Comparison of ENCODE assay signal across 8 cellular contexts in genomic region chr11:12377824-12378593, GRCh38. TPM values are rescaled to one million over a fixed set of nuclear protein-coding genes. Genes with fewer than 3 reads are reported as not detected.
A peak's percentile ranks its signal among the peaks of the same experiment; 100 is the strongest.
DNase-seq lines count a peak whose midpoint lies in the region; ATAC-seq and TF ChIP-seq lines count a peak whose summit lies in the region.

No MANE protein-coding gene starts in this region.

- peak overlapping the region; percentile 7 for H2BK5ac ChIP-seq in neuronal stem cell (ENCODE audit: low read length)

- H2AFZ ChIP-seq in neuronal stem cell (ENCODE audit: low read length), result peak overlapping the region; percentile 84

- H3K18ac ChIP-seq in neuronal stem cell (ENCODE audit: low read length), result peak overlapping the region; percentile 97

- no peak overlapping the region for H4K8ac ChIP-seq in neuronal stem cell (ENCODE audit: low read depth, low read length)

- peak overlapping the region; percentile 89 for H3K9ac ChIP-seq in neuronal stem cell (ENCODE audit: low read depth, low read length, poor library complexity)

- peak overlapping the region; percentile 59 for H3K14ac ChIP-seq in neuronal stem cell (ENCODE audit: low read length)

- peak overlapping the region; percentile 75 for H3K4me2 ChIP-seq in neuronal stem cell (ENCODE audit: insufficient read depth, low read length, poor library complexity, severe bottlenecking)

- peak overlapping the region; percentile 37 for H3K23ac ChIP-seq in neuronal stem cell (ENCODE audit: low read depth, low read length, poor library complexity)

- H2BK12ac ChIP-seq in neuronal stem cell (ENCODE audit: low read length), result no peak overlapping the region

- POLR2A ChIA-PET in CD8-positive, alpha-beta memory T cell (lab: Charles Lee), result interaction anchor here (1.8 kb wide), 1 partner anchor 12 kb away, joined by 8 read pairs; no protein-coding TSS in a partner anchor

- H3K4me3 ChIP-seq in CD8-positive, alpha-beta memory T cell (ENCODE audit: low read length), result peak overlapping the region; percentile 41
- H3K4me3 ChIP-seq in MG63 (peak overlapping the region; percentile 66), neuronal stem cell (ENCODE audit: low read length in 2 of 2) (peak overlapping the region; percentile 45 to 90)

- H3K9me3 Mint-ChIP-seq in CD8-positive, alpha-beta memory T cell, result peaks cover 0 to 9% (median 0%) of the 10 kb centered on the region in 5 donors
- no peaks in the 10 kb centered on the region for H3K9me3 Mint-ChIP-seq in activated naive CD8-positive, alpha-beta T cell treated with anti-CD3 and anti-CD28 coated beads, Interleukin-2, amount 50 U/mL, for 24 hours

- no peak overlapping the region for H2BK120ac ChIP-seq in neuronal stem cell (ENCODE audit: low read depth, low read length)

- no peaks in the 10 kb centered on the region for H3K9me3 ChIP-seq in CD8-positive, alpha-beta memory T cell (ENCODE audit: low read length)
- no peaks in the 10 kb centered on the region for H3K9me3 ChIP-seq in MG63
- H3K9me3 ChIP-seq in neuronal stem cell (replicated peaks in 1 of 2; ENCODE audit: control insufficient read depth in 2 of 2, insufficient read depth in 1 of 2, low read depth in 1 of 2, low read length in 2 of 2), result peaks cover 0 to 10% of the 10 kb centered on the region in 2 donors

- CTCF ChIA-PET in CD8-positive, alpha-beta memory T cell (lab: Charles Lee), result interaction anchor here (1.5 kb wide), 1 partner anchor 20 kb away, joined by 4 read pairs; no protein-coding TSS in a partner anchor

- no peak for TF ChIP-seq CTCF in GM20000 (IDR thresholded peaks at IDR 0.05; ENCODE audit: extremely low read depth, missing control alignments)

- ATAC-seq in activated naive CD8-positive, alpha-beta T cell treated with anti-CD3 and anti-CD28 coated beads, Interleukin-2, amount 50 U/mL, for 24 hours, result peak; percentile 24
- ATAC-seq in HG03135 (IDR thresholded peaks at IDR 0.05; ENCODE audit: unreplicated experiment), result no peak

- H3K36me3 Mint-ChIP-seq in CD8-positive, alpha-beta memory T cell, result peaks cover 0 to 5% (median 0%) of the 10 kb centered on the region in 3 donors
- H3K36me3 Mint-ChIP-seq in activated naive CD8-positive, alpha-beta T cell treated with anti-CD3 and anti-CD28 coated beads, Interleukin-2, amount 50 U/mL, for 24 hours (ENCODE audit: low read depth), result no peaks in the 10 kb centered on the region

- DNase-seq in CD8-positive, alpha-beta memory T cell, result no peak
- DNase-seq in MG63, result peak; percentile 94
- DNase-seq in activated naive CD8-positive, alpha-beta T cell treated with anti-CD3 and anti-CD28 coated beads, Interleukin-2, amount 50 U/mL, for 24 hours, result no peak
- peak; percentile 86 for DNase-seq in glomerular visceral epithelial cell (ENCODE audit: extremely low spot score)
- peak; percentile 58 for DNase-seq in neuronal stem cell (ENCODE audit: low spot score)
- no peak for DNase-seq in DMS79 (lab: John Stamatoyannopoulos, UW)
- DNase-seq in GM20000 (ENCODE audit: low spot score), result no peak

- peak overlapping the region; percentile 44 for H2AK5ac ChIP-seq in neuronal stem cell (ENCODE audit: low read depth, low read length)

- peak overlapping the region; percentile 77 to 88 (median 84) for H3K4me3 Mint-ChIP-seq in CD8-positive, alpha-beta memory T cell
- peak overlapping the region; percentile 59 for H3K4me3 Mint-ChIP-seq in activated naive CD8-positive, alpha-beta T cell treated with anti-CD3 and anti-CD28 coated beads, Interleukin-2, amount 50 U/mL, for 24 hours

- no peaks in the 10 kb centered on the region for H3K27me3 ChIP-seq in CD8-positive, alpha-beta memory T cell (ENCODE audit: insufficient read depth, low read length, poor library complexity, severe bottlenecking)
- H3K27me3 ChIP-seq in MG63 (no peaks in the 10 kb centered on the region), neuronal stem cell (ENCODE audit: control insufficient read depth in 3 of 3, insufficient read depth in 3 of 3, low read depth in 1 of 3, low read length in 3 of 3) (peaks cover 0 to 43% (median 0%) of the 10 kb centered on the region in 3 experiments)

- H3K36me3 ChIP-seq in CD8-positive, alpha-beta memory T cell (ENCODE audit: insufficient read depth, low read length), result no peaks in the 10 kb centered on the region
- H3K36me3 ChIP-seq in MG63 (peaks cover 33% of the 10 kb centered on the region), neuronal stem cell (replicated peaks in 1 of 2; ENCODE audit: control insufficient read depth in 2 of 2, insufficient read depth in 2 of 2, low read length in 2 of 2) (no peaks in the 10 kb centered on the region)

- WGBS in neuronal stem cell (ENCODE audit: extremely low coverage in 2 of 2, insufficient read length in 2 of 2, insufficient replicate concordance in 1 of 2), 2 donors, result no CpG with 5 or more reads among the region's 76 CpGs

- no peak overlapping the region for H3K4ac ChIP-seq in neuronal stem cell (ENCODE audit: low read length)

- peak overlapping the region in 6 of 8 donors; percentile 39 to 89 (median 75) for H3K27ac Mint-ChIP-seq in CD8-positive, alpha-beta memory T cell
- no peak overlapping the region for H3K27ac Mint-ChIP-seq in activated naive CD8-positive, alpha-beta T cell treated with anti-CD3 and anti-CD28 coated beads, Interleukin-2, amount 50 U/mL, for 24 hours

- peak overlapping the region; percentile 76 for H2BK15ac ChIP-seq in neuronal stem cell (ENCODE audit: low read length)

- no peak overlapping the region for H4K91ac ChIP-seq in neuronal stem cell (ENCODE audit: low read depth, low read length, poor library complexity)

- H3K27me3 Mint-ChIP-seq in CD8-positive, alpha-beta memory T cell, result peaks cover 22 to 45% of the 10 kb centered on the region in 2 donors
- H3K27me3 Mint-ChIP-seq in activated naive CD8-positive, alpha-beta T cell treated with anti-CD3 and anti-CD28 coated beads, Interleukin-2, amount 50 U/mL, for 24 hours, result peaks cover 28% of the 10 kb centered on the region

- H3K4me1 ChIP-seq in CD8-positive, alpha-beta memory T cell (ENCODE audit: insufficient read depth, low read length), result no peaks in the 10 kb centered on the region
- peaks cover 0 to 9% of the 10 kb centered on the region in 2 donors for H3K4me1 ChIP-seq in neuronal stem cell (ENCODE audit: control insufficient read depth in 2 of 2, insufficient read depth in 1 of 2, low read depth in 1 of 2, low read length in 2 of 2)

- H3K27ac ChIP-seq in CD8-positive, alpha-beta memory T cell (ENCODE audit: low read depth, low read length), result no peak overlapping the region
- H3K27ac ChIP-seq in neuronal stem cell (replicated peaks; ENCODE audit: low read length), result peak overlapping the region; percentile 94

- H3K79me1 ChIP-seq in neuronal stem cell (ENCODE audit: low read depth, low read length), result no peaks in the 10 kb centered on the region

- peaks cover 14 to 19% (median 17%) of the 10 kb centered on the region in 3 donors for H3K4me1 Mint-ChIP-seq in CD8-positive, alpha-beta memory T cell
- peaks cover 6% of the 10 kb centered on the region for H3K4me1 Mint-ChIP-seq in activated naive CD8-positive, alpha-beta T cell treated with anti-CD3 and anti-CD28 coated beads, Interleukin-2, amount 50 U/mL, for 24 hours

RNA-seq across cellular contexts. Expression of gene PARVA, which starts 0.6 kb away (rescaled TPM):
- total RNA-seq in CD8-positive, alpha-beta memory T cell, result under 1 TPM; 0.07 to 0.18 TPM
- polyA plus RNA-seq in CD8-positive, alpha-beta memory T cell, result 0.59 TPM
- 27.9 and 32.6 TPM in 2 replicates for total RNA-seq in MG63 (2014; rRNA removed; shearing (Covaris generic); ENCODE audit: low replicate concordance)
- polyA plus RNA-seq in neuronal stem cell (2013, experiment 1 of 2), result 15.6 TPM
- polyA plus RNA-seq in neuronal stem cell (2013, experiment 2 of 2), result 15.7 TPM

Comparison
In these comparisons a context has a peak if more than half of its experiments do, and no peak if none do; other contexts are left out.
1. DNase-seq: peak in MG63 (single experiment), glomerular visceral epithelial cell (single experiment) and neuronal stem cell (single experiment); none in CD8-positive, alpha-beta memory T cell (0 of 5), activated naive CD8-positive, alpha-beta T cell treated with anti-CD3 and anti-CD28 coated beads, Interleukin-2, amount 50 U/mL, for 24 hours (single experiment), DMS79 (single experiment) and GM20000 (single experiment).
2. RNA of gene PARVA, which starts 0.6 kb away (total RNA-seq): 27.9 to 32.6 TPM in MG63; 0.07 to 0.18 TPM in CD8-positive, alpha-beta memory T cell; every median in the first group is over 10 times any median in the second.
3. Peak in every context shown above with its lines, with median percentiles within 50 percentile points of each other: H3K4me3 ChIP-seq.